ENCODE assay signal across 30 cellular contexts in the genomic region with DNA sequence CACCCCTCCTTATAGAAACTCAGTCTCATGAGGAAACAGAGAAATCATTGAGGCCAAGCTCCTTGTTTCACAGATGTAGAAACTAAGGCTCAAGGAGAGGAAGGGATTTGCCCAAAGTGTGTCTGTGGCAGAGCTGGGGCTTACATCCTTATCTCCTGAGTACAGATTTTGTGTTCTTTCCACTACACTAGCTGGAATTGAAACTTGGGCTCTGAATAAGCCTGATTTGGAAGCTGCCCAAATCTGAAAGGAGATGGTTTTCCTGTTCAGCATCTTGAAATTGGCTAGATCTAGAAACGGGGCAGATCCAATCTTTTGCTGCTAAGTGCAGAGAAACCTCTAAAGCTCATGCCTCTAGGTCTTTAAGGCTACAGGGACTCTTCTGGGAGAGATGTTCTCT. TPM values are rescaled to one million over a fixed set of nuclear protein-coding genes. Genes with fewer than 3 reads are reported as not detected.
A peak's percentile ranks its signal among the peaks of the same experiment; 100 is the strongest.
DNase-seq lines count a peak whose midpoint lies in the region; ATAC-seq, FAIRE-seq and TF ChIP-seq lines count a peak whose summit lies in the region.
"Had no signal": no experiment of that assay in that cellular context is flagged by ENCODE, and none has a peak within 500 bp of the region (broad histone marks: within the 10 kb centered on the region; RNA-seq: fewer than 3 reads in every experiment).

No MANE protein-coding gene starts in this region.

- no peaks in the 10 kb centered on the region for H3K36me3 Mint-ChIP-seq in CD4-positive, alpha-beta memory T cell
- H3K36me3 Mint-ChIP-seq in immature natural killer cell: no peaks in the 10 kb centered on the region
- H3K36me3 Mint-ChIP-seq: naive B cell had no signal

- H3K27ac Mint-ChIP-seq in CD4-positive, alpha-beta memory T cell: peak overlapping the region in 3 of 7 donors; percentile 9 to 31 (median 10)
- no peak overlapping the region for H3K27ac Mint-ChIP-seq in immature natural killer cell
- H3K27ac Mint-ChIP-seq: activated CD4-positive, alpha-beta T cell treated with anti-CD3 and anti-CD28 coated beads for 36 hours; dendritic cell treated with granulocyte-macrophage colony-stimulating factor and Interleukin-4, amounts not matched to agents 40 ng/mL and 50 ng/mL, for 4 days; naive B cell had no signal

- ATAC-seq in IMR-90 (ENCODE audit: low read depth) (no peak), HG03439 (IDR thresholded peaks at IDR 0.05; ENCODE audit: unreplicated experiment) (no peak)
- ATAC-seq: activated CD4-positive, alpha-beta T cell treated with anti-CD3 and anti-CD28 coated beads for 36 hours had no signal

- no peaks in the 10 kb centered on the region for H3K36me3 ChIP-seq in CD4-positive, alpha-beta memory T cell (ENCODE audit: insufficient read depth, low read length)
- H3K36me3 ChIP-seq in IMR-90 (ENCODE audit: control insufficient read depth, insufficient read depth, low read length) (no peaks in the 10 kb centered on the region), keratinocyte (ENCODE audit: control insufficient read depth in 2 of 2, extremely low read depth in 1 of 2, insufficient read depth in 2 of 2, low read length in 2 of 2) (no peaks in the 10 kb centered on the region)
- H3K36me3 ChIP-seq: adrenal gland, cardiac muscle cell, SJCRH30, thoracic aorta, uterus had no signal

- H4K91ac ChIP-seq in IMR-90 (ENCODE audit: insufficient read depth, low read depth, low read length): no peak overlapping the region

- no peak overlapping the region for H3K56ac ChIP-seq in IMR-90 (ENCODE audit: extremely low read depth, insufficient read depth, low read length)

- no peak overlapping the region for H3K9ac ChIP-seq in IMR-90 (ENCODE audit: low read depth, low read length)
- no peak overlapping the region for H3K9ac ChIP-seq in keratinocyte (ENCODE audit: control insufficient read depth, extremely low read depth, insufficient read depth, low read length)

- in situ Hi-C loops in IMR-90 (cut with MboI; ENCODE audit: low sequenced_read_pairs): no loop called here
- in situ Hi-C loops in astrocyte of the spinal cord (cut with HindIII; ENCODE audit: low sequenced_read_pairs): no loop called here

- no peak overlapping the region for H4K5ac ChIP-seq in IMR-90 (ENCODE audit: low read depth, low read length)

- H3K23ac ChIP-seq in IMR-90 (ENCODE audit: low read depth, low read length): no peak overlapping the region

- H3K4ac ChIP-seq in IMR-90 (ENCODE audit: low read depth, low read length): no peak overlapping the region

- FAIRE-seq in keratinocyte (lab: Jason Lieb, UNC): no peak
- FAIRE-seq in RCC 7860 (lab: Jason Lieb, UNC): no peak
- FAIRE-seq: endometrium, HTR-8/SVneo had no signal

- H3K4me1 ChIP-seq in CD4-positive, alpha-beta memory T cell (ENCODE audit: insufficient read depth, low read length): peaks cover 27% of the 10 kb centered on the region
- H3K4me1 ChIP-seq in IMR-90 (ENCODE audit: control insufficient read depth, insufficient read depth, low read length) (no peaks in the 10 kb centered on the region), keratinocyte (ENCODE audit: control insufficient read depth, extremely low read depth, insufficient read depth, low read length) (peaks cover 20% of the 10 kb centered on the region)
- H3K4me1 ChIP-seq: adrenal gland, SJCRH30, uterus had no signal

- TF ChIP-seq RAD21 in IMR-90 (IDR thresholded peaks at IDR 0.05; ENCODE audit: low read length): no peak

- TF ChIP-seq CTCF in IMR-90 (conservative IDR thresholded peaks at IDR 0.05; ENCODE audit: low read depth, low read length) (no peak), astrocyte of the spinal cord (IDR thresholded peaks at IDR 0.05; ENCODE audit: low read depth, low read length) (no peak), keratinocyte (optimal IDR thresholded peaks at IDR 0.05 in 1 of 3, IDR thresholded peaks at IDR 0.05 in 1 of 3, conservative IDR thresholded peaks at IDR 0.05 in 1 of 3; ENCODE audit: extremely low read depth in 1 of 3, insufficient read depth in 2 of 3, low read length in 3 of 3) (no peak)

- H3K9me3 ChIP-seq in CD4-positive, alpha-beta memory T cell (ENCODE audit: control insufficient read depth in 1 of 2, low read length in 2 of 2): no peaks in the 10 kb centered on the region
- H3K9me3 ChIP-seq in IMR-90 (ENCODE audit: control insufficient read depth, insufficient read depth, low read length) (no peaks in the 10 kb centered on the region), keratinocyte (ENCODE audit: control insufficient read depth, low read depth, low read length) (no peaks in the 10 kb centered on the region)
- H3K9me3 ChIP-seq: adrenal gland, SJCRH30, thoracic aorta, uterus had no signal

- dilution Hi-C loops in IMR-90 (cut with HindIII; ENCODE audit: low sequenced_read_pairs, unreplicated experiment): no loop called here
- dilution Hi-C loops in keratinocyte (cut with MboI; ENCODE audit: extremely low pct_ligation_motif_present, low sequenced_read_pairs): no loop called here

- H3K27ac ChIP-seq in CD4-positive, alpha-beta memory T cell (ENCODE audit: low read depth, low read length): no peak overlapping the region
- no peak overlapping the region for H3K27ac ChIP-seq in IMR-90 (ENCODE audit: insufficient read depth, low read length)
- no peak overlapping the region for H3K27ac ChIP-seq in keratinocyte (ENCODE audit: control insufficient read depth, insufficient read depth, low read length)
- H3K27ac ChIP-seq: adrenal gland, cardiac muscle cell, SJCRH30, thoracic aorta, uterus had no signal

- H3K4me3 Mint-ChIP-seq in CD4-positive, alpha-beta memory T cell: peak overlapping the region in 5 of 8 donors; percentile 5 to 55 (median 26)
- H3K4me3 Mint-ChIP-seq in immature natural killer cell: no peak overlapping the region
- H3K4me3 Mint-ChIP-seq: activated CD4-positive, alpha-beta T cell treated with anti-CD3 and anti-CD28 coated beads for 36 hours; dendritic cell treated with granulocyte-macrophage colony-stimulating factor and Interleukin-4, amounts not matched to agents 40 ng/mL and 50 ng/mL, for 4 days; naive B cell had no signal

- no peaks in the 10 kb centered on the region for H3K9me1 ChIP-seq in IMR-90 (ENCODE audit: insufficient read depth, low read length)
- H3K9me1 ChIP-seq in keratinocyte (ENCODE audit: control insufficient read depth, extremely low read depth, insufficient read depth, low read length): no peaks in the 10 kb centered on the region

- no peaks in the 10 kb centered on the region for H3K27me3 ChIP-seq in CD4-positive, alpha-beta memory T cell (ENCODE audit: insufficient read depth, low read length)
- H3K27me3 ChIP-seq in IMR-90 (ENCODE audit: control insufficient read depth, insufficient read depth, low read length): peaks cover 14% of the 10 kb centered on the region
- H3K27me3 ChIP-seq in keratinocyte (ENCODE audit: control insufficient read depth, extremely low read depth, insufficient read depth, low read length): no peaks in the 10 kb centered on the region
- H3K27me3 ChIP-seq: adrenal gland, cardiac muscle cell, SJCRH30, uterus had no signal

- no peaks in the 10 kb centered on the region for H3K79me2 ChIP-seq in keratinocyte (ENCODE audit: control insufficient read depth, insufficient read depth, low read length)

- no peak overlapping the region for H2AK9ac ChIP-seq in IMR-90 (replicated peaks; ENCODE audit: low read depth, low read length, poor library complexity)

- no peaks in the 10 kb centered on the region for H3K79me1 ChIP-seq in IMR-90 (ENCODE audit: low read depth in 1 of 2, low read length in 2 of 2)

- H3K14ac ChIP-seq in IMR-90 (replicated peaks; ENCODE audit: low read depth, low read length): no peak overlapping the region

- no peak overlapping the region for H3K4me3 ChIP-seq in CD4-positive, alpha-beta memory T cell (ENCODE audit: low read length in 2 of 2)
- no peak overlapping the region for H3K4me3 ChIP-seq in IMR-90 (ENCODE audit: insufficient read depth, low read depth, low read length)
- H3K4me3 ChIP-seq in astrocyte of the spinal cord (ENCODE audit: low read depth, low read length): no peak overlapping the region
- no peak overlapping the region for H3K4me3 ChIP-seq in keratinocyte (ENCODE audit: control insufficient read depth in 2 of 3, extremely low read depth in 1 of 3, insufficient read depth in 2 of 3, low read depth in 1 of 3, low read length in 3 of 3)
- H3K4me3 ChIP-seq: adrenal gland, cardiac muscle cell, SJCRH30, thoracic aorta, uterus had no signal

- H2AK5ac ChIP-seq in IMR-90 (ENCODE audit: low read depth, low read length): no peak overlapping the region

- intact Hi-C loops in CD4-positive, alpha-beta memory T cell (cut with micrococcal nuclease): loop anchor here (5.0 kb wide), 1 partner anchor 408 kb away; the partner anchor contains the start of gene EDA
- intact Hi-C loops in IMR-90 (cut with micrococcal nuclease): loop anchor here (5.0 kb wide), 1 partner anchor 598 kb away; no protein-coding TSS in a partner anchor

- no peak overlapping the region for H2BK5ac ChIP-seq in IMR-90 (ENCODE audit: low read depth, low read length, poor library complexity, severe bottlenecking)

- BruUV-seq in IMR-90 (replicated peaks; lab: Mats Ljungman, UMichigan): no TSS peak

- TF ChIP-seq POLR2A in IMR-90 (IDR thresholded peaks at IDR 0.05; ENCODE audit: low read depth, low read length): no peak

- H3K4me2 ChIP-seq in IMR-90 (ENCODE audit: low read depth, low read length) (no peak overlapping the region), keratinocyte (ENCODE audit: control insufficient read depth, extremely low read depth, insufficient read depth, low read depth, low read length) (peak overlapping the region; percentile 55)

- H4K20me1 ChIP-seq in IMR-90 (ENCODE audit: insufficient read depth, low read length) (no peaks in the 10 kb centered on the region; the same call in 1 of the 2 replicates), keratinocyte (ENCODE audit: control insufficient read depth, extremely low read depth, insufficient read depth, low read length) (no peaks in the 10 kb centered on the region)

- H2BK120ac ChIP-seq in IMR-90 (ENCODE audit: low read depth, low read length): no peak overlapping the region

- no peak overlapping the region for H3K18ac ChIP-seq in IMR-90 (ENCODE audit: low read depth, low read length)

- H2AFZ ChIP-seq in IMR-90 (replicated peaks; ENCODE audit: low read length, poor library complexity) (no peak overlapping the region), keratinocyte (ENCODE audit: control insufficient read depth, low read length) (no peak overlapping the region)

- peaks cover 11 to 48% (median 27%) of the 10 kb centered on the region in 4 donors for H3K4me1 Mint-ChIP-seq in CD4-positive, alpha-beta memory T cell
- no peaks in the 10 kb centered on the region for H3K4me1 Mint-ChIP-seq in immature natural killer cell
- H3K4me1 Mint-ChIP-seq: naive B cell had no signal

- DNase-seq in CD4-positive, alpha-beta memory T cell: no peak
- peak; percentile 16 for DNase-seq in IMR-90
- DNase-seq in astrocyte of the spinal cord (ENCODE audit: low read depth, low spot score): peak; percentile 14
- DNase-seq in keratinocyte (ENCODE audit: low read depth, low spot score): no peak
- no peak for DNase-seq in RCC 7860 (ENCODE audit: low spot score)
- no peak for DNase-seq in immature natural killer cell
- DNase-seq: activated CD4-positive, alpha-beta T cell treated with anti-CD3 and anti-CD28 coated beads for 36 hours; activated gamma-delta T cell; adrenal gland; DMS153; GDM1; KG1; naive B cell; NCI-H1436 treated with DMSO at 0.1 percent for 48 hours; NCI-H2107; NCI-H510A; NK-92 treated with Interleukin-12 subunit alpha and Interleukin-12 subunit beta, amount 100 ng/mL, for 24 hours; SJCRH30; stimulated activated CD4-positive, alpha-beta T cell treated with anti-CD3 and anti-CD28 coated beads, Interleukin-4, amount 100 ng/mL, for 4 hours; stimulated activated naive CD4-positive, alpha-beta T cell; uterus had no signal

- CTCF ChIA-PET in CD4-positive, alpha-beta memory T cell (lab: Charles Lee; ENCODE audit: partially characterized antibody): no interaction called here
- CTCF ChIA-PET in IMR-90 (lab: Yijun Ruan, JAX): no interaction called here

- no CpG with 5 or more reads among the region's 1 CpG for WGBS in IMR-90 (ENCODE audit: extremely low coverage in 2 of 2, insufficient read length in 1 of 2), 2 experiments

- H4K8ac ChIP-seq in IMR-90 (ENCODE audit: low read depth in 2 of 2, low read length in 2 of 2): no peak overlapping the region

- H3K9me3 Mint-ChIP-seq in CD4-positive, alpha-beta memory T cell: no peaks in the 10 kb centered on the region
- no peaks in the 10 kb centered on the region for H3K9me3 Mint-ChIP-seq in immature natural killer cell
- H3K9me3 Mint-ChIP-seq: dendritic cell treated with granulocyte-macrophage colony-stimulating factor and Interleukin-4, amounts not matched to agents 40 ng/mL and 50 ng/mL, for 4 days; naive B cell had no signal

- H3K27me3 Mint-ChIP-seq in CD4-positive, alpha-beta memory T cell: no peaks in the 10 kb centered on the region
- H3K27me3 Mint-ChIP-seq in immature natural killer cell (ENCODE audit: low read depth in 3 of 3): peaks cover 0 to 10% (median 6%) of the 10 kb centered on the region in 3 donors
- H3K27me3 Mint-ChIP-seq: activated CD4-positive, alpha-beta T cell treated with anti-CD3 and anti-CD28 coated beads for 36 hours had no signal

- H2BK20ac ChIP-seq in IMR-90 (ENCODE audit: low read depth, low read length): no peak overlapping the region

- POLR2A ChIA-PET in CD4-positive, alpha-beta memory T cell (lab: Charles Lee; ENCODE audit: partially characterized antibody): interaction anchor here (1.2 kb wide), 1 partner anchor 10 kb away, joined by 4 read pairs; no protein-coding TSS in a partner anchor
- POLR2A ChIA-PET in IMR-90 (lab: Charles Lee; ENCODE audit: unreplicated experiment): no interaction called here

- no peak overlapping the region for H2BK15ac ChIP-seq in IMR-90 (ENCODE audit: low read depth, low read length)

RNA-seq across cellular contexts. Expression of gene AWAT2, which starts 24.3 kb away (rescaled TPM):
- total RNA-seq in CD4-positive, alpha-beta memory T cell: not detected
- not detected for polyA plus RNA-seq in CD4-positive, alpha-beta memory T cell
- total RNA-seq in IMR-90 (2012; rRNA removed): under 0.01 TPM in 1 of 2 replicates, not detected in the other
- polyA plus RNA-seq in IMR-90 (2012; rRNA removed) (not detected in 2 replicates), keratinocyte (not detected in 3 replicates), immature natural killer cell (not detected)
- 0.06 TPM in 1 of 2 replicates, not detected in the other for polyA plus RNA-seq in IMR-90 (2012; cell fraction: cytosol; rRNA removed)
- polyA plus RNA-seq in IMR-90 (2012; cell fraction: nucleus; rRNA removed; ENCODE audit: low replicate concordance): 0.08 TPM in 1 of 2 replicates, not detected in the other
- not detected for polyA plus RNA-seq in keratinocyte (2011; ENCODE audit: low read depth)
- polyA plus RNA-seq in keratinocyte (2011; cell fraction: cytosol; rRNA removed): not detected in 2 replicates
- polyA plus RNA-seq in keratinocyte (2011; cell fraction: nucleus; rRNA removed): not detected in 2 replicates
- not detected in 2 replicates for polyA plus RNA-seq in keratinocyte (2012; ENCODE audit: low replicate concordance)
- polyA minus RNA-seq in keratinocyte: 0.20 TPM in 1 of 3 replicates, not detected in the others
- polyA minus RNA-seq in keratinocyte (2011; cell fraction: cytosol; rRNA and poly(A)+ RNA removed): not detected
- not detected in 2 replicates for polyA minus RNA-seq in keratinocyte (2011; cell fraction: nucleus; rRNA and poly(A)+ RNA removed)
- total RNA-seq: activated CD4-positive, alpha-beta T cell treated with anti-CD3 and anti-CD28 coated beads for 36 hours; adrenal gland; cardiac muscle cell; fibroblast of lung; osteocyte; SJCRH30; T-helper 1 cell treated with Interleukin-12 subunit alpha and Interleukin-12 subunit beta and Interleukin-4 antibody, amounts not matched to agents 30 ng/mL and 1 ng/mL, for 36 hours; thoracic aorta; uterus had no signal
- polyA plus RNA-seq: adrenal gland, cardiac muscle cell, fibroblast of lung had no signal

RNA-seq across cellular contexts. Expression of gene OTUD6A, which starts 36.8 kb away (rescaled TPM):
- total RNA-seq in CD4-positive, alpha-beta memory T cell: not detected
- polyA plus RNA-seq in CD4-positive, alpha-beta memory T cell: not detected
- not detected in 2 replicates for total RNA-seq in IMR-90 (2012; rRNA removed)
- not detected in 2 replicates for polyA plus RNA-seq in IMR-90 (2012; rRNA removed)
- not detected in 2 replicates for polyA plus RNA-seq in IMR-90 (2012; cell fraction: cytosol; rRNA removed)
- polyA plus RNA-seq in IMR-90 (2012; cell fraction: nucleus; rRNA removed; ENCODE audit: low replicate concordance): not detected in 2 replicates
- not detected in 3 replicates for polyA plus RNA-seq in keratinocyte
- polyA plus RNA-seq in keratinocyte (2011; ENCODE audit: low read depth): not detected
- polyA plus RNA-seq in keratinocyte (2011; cell fraction: cytosol; rRNA removed): not detected in 2 replicates
- polyA plus RNA-seq in keratinocyte (2011; cell fraction: nucleus; rRNA removed): not detected in 2 replicates
- polyA plus RNA-seq in keratinocyte (2012; ENCODE audit: low replicate concordance): not detected in 2 replicates
- not detected in 3 replicates for polyA minus RNA-seq in keratinocyte
- not detected for polyA minus RNA-seq in keratinocyte (2011; cell fraction: cytosol; rRNA and poly(A)+ RNA removed)
- polyA minus RNA-seq in keratinocyte (2011; cell fraction: nucleus; rRNA and poly(A)+ RNA removed): not detected in 2 replicates
- polyA plus RNA-seq in immature natural killer cell: not detected
- total RNA-seq: activated CD4-positive, alpha-beta T cell treated with anti-CD3 and anti-CD28 coated beads for 36 hours; adrenal gland; cardiac muscle cell; fibroblast of lung; osteocyte; SJCRH30; T-helper 1 cell treated with Interleukin-12 subunit alpha and Interleukin-12 subunit beta and Interleukin-4 antibody, amounts not matched to agents 30 ng/mL and 1 ng/mL, for 36 hours; thoracic aorta; uterus had no signal
- polyA plus RNA-seq: adrenal gland, cardiac muscle cell, fibroblast of lung had no signal

Comparison
In these comparisons a context has a peak if more than half of its experiments do, and no peak if none do; other contexts are left out.
1. DNase-seq: peak in IMR-90 (single experiment) and astrocyte of the spinal cord (single experiment); none in CD4-positive, alpha-beta memory T cell (0 of 5), keratinocyte (single experiment), RCC 7860 (single experiment) and immature natural killer cell (0 of 3).
2. H3K4me3 Mint-ChIP-seq: peak in CD4-positive, alpha-beta memory T cell (5 of 8); none in immature natural killer cell (0 of 5).